ENCODE assay signal across 1 cellular context in genomic region chr21:37619464-37619974, GRCh38.
TF ChIP-seq lines count a peak whose summit lies in the region.

No MANE protein-coding gene starts in this region.

TF ChIP-seq in GM12878, 131 proteins besides CTCF, POLR2A, EP300 and RAD21 (continued from another document):
- TF ChIP-seq PRDM15 (CRISPR knock-in tag; IDR thresholded peaks at IDR 0.05) (no peak), SMARCA5 (IDR thresholded peaks at IDR 0.05) (no peak), JUNB (IDR thresholded peaks at IDR 0.05) (no peak), FOXM1 (IDR thresholded peaks at IDR 0.05; ENCODE audit: low read depth, low read length) (no peak), IKZF2 (IDR thresholded peaks at IDR 0.05) (no peak), MYC (IDR thresholded peaks at IDR 0.05; ENCODE audit: insufficient read depth, insufficient read length, insufficient replicate concordance, low read length, severe bottlenecking) (no peak), NR2F1 (conservative IDR thresholded peaks at IDR 0.05) (no peak), ZZZ3 (IDR thresholded peaks at IDR 0.05; ENCODE audit: control insufficient read depth, insufficient read length, low read depth) (no peak), EZH2 (IDR thresholded peaks at IDR 0.05; ENCODE audit: borderline replicate concordance, control insufficient read depth, low read depth, low read length) (no peak), EGR1 (IDR thresholded peaks at IDR 0.05; ENCODE audit: borderline replicate concordance in 1 of 2, low read depth in 2 of 2, low read length in 2 of 2) (no peak), TCF7 (IDR thresholded peaks at IDR 0.05; ENCODE audit: borderline replicate concordance) (no peak), NFXL1 (IDR thresholded peaks at IDR 0.05; ENCODE audit: borderline replicate concordance) (no peak), CREM (IDR thresholded peaks at IDR 0.05; ENCODE audit: low read depth) (no peak)
